In genomic region chr12:111396726-111397445, GRCh38 we compare ENCODE assay signal across 7 cellular contexts. TPM values are rescaled to one million over a fixed set of nuclear protein-coding genes. Genes with fewer than 3 reads are reported as not detected.
DNase-seq lines count a peak whose midpoint lies in the region; ATAC-seq, FAIRE-seq and TF ChIP-seq lines count a peak whose summit lies in the region.

No MANE protein-coding gene starts in this region.

- peak; percentile 55 for ATAC-seq in HG03039 (IDR thresholded peaks at IDR 0.05; ENCODE audit: unreplicated experiment)
- peak; percentile 90 for ATAC-seq in central memory CD8-positive, alpha-beta T cell (replicated peaks; ENCODE audit: extremely low read depth, poor library complexity, severe bottlenecking)

- H3K27me3 Mint-ChIP-seq in central memory CD8-positive, alpha-beta T cell, result no peaks in the 10 kb centered on the region

- peak; percentile 81 for FAIRE-seq in GM12892 (lab: Jason Lieb, UNC)

- peaks cover 2% of the 10 kb centered on the region for H3K36me3 Mint-ChIP-seq in central memory CD8-positive, alpha-beta T cell (ENCODE audit: insufficient read depth)

- H3K4me1 Mint-ChIP-seq in central memory CD8-positive, alpha-beta T cell, result peaks cover 13% of the 10 kb centered on the region

- TF ChIP-seq POLR2A in GM12892 (IDR thresholded peaks at IDR 0.05; ENCODE audit: low read depth, low read length), result no peak

- DNase-seq in GM12892 (ENCODE audit: insufficient read length), result peak; percentile 84
- peak; percentile 46 for DNase-seq in NCI-H345 treated with DMSO at 0.1 percent for 48 hours (lab: John Stamatoyannopoulos, UW; ENCODE audit: unreplicated experiment)
- DNase-seq in activated CD4-positive, alpha-beta T cell treated with anti-CD3 and anti-CD28 coated beads for 24 hours (ENCODE audit: low read depth in 2 of 2), result peak; percentile 84 to 85
- DNase-seq in central memory CD8-positive, alpha-beta T cell (ENCODE audit: low spot score in 2 of 2), result peak; percentile 72 to 89
- DNase-seq in left kidney (ENCODE audit: low read depth, low spot score), result peak; percentile 89
- DNase-seq in stimulated activated CD4-positive, alpha-beta T cell treated with anti-CD3 and anti-CD28 coated beads, Interleukin-2, amount 100 ng/mL, for 24 hours, result peak; percentile 93

- peak overlapping the region; percentile 74 for H3K27ac Mint-ChIP-seq in central memory CD8-positive, alpha-beta T cell (ENCODE audit: low read depth)

- peak overlapping the region; percentile 70 for H3K4me3 Mint-ChIP-seq in central memory CD8-positive, alpha-beta T cell

- no peaks in the 10 kb centered on the region for H3K9me3 Mint-ChIP-seq in central memory CD8-positive, alpha-beta T cell

RNA-seq across cellular contexts. Expression of gene SH2B3, which starts 8.8 kb away (rescaled TPM):
- polyA plus RNA-seq in GM12892 (2012; ENCODE audit: missing spikeins), result 15.8 TPM

RNA-seq across cellular contexts. Expression of gene PHETA1, which starts 28.0 kb away (rescaled TPM):
- polyA plus RNA-seq in GM12892 (2012; ENCODE audit: missing spikeins), result 1.3 TPM

Comparison
In these comparisons a context has a peak if more than half of its experiments do, and no peak if none do; other contexts are left out.
1. Peak in every context shown above with its lines: DNase-seq and ATAC-seq.